Comparison of ENCODE assay signal across 22 cellular contexts in genomic region chr4:104642521-104642920, GRCh38.
"Had no signal": no experiment of that assay in that cellular context is flagged by ENCODE, and none has a peak within 500 bp of the region (broad histone marks: within the 10 kb centered on the region; RNA-seq: fewer than 3 reads in every experiment).

No MANE protein-coding gene starts in this region.

- ATAC-seq: foreskin keratinocyte, gastroesophageal sphincter, heart right ventricle, left cardiac atrium, lower lobe of right lung had no signal

- H3K27ac ChIP-seq: coronary artery, dorsolateral prefrontal cortex, esophagus muscularis mucosa, foreskin keratinocyte, gastroesophageal sphincter, heart right ventricle, left ventricle myocardium inferior, lower lobe of right lung had no signal

- DNase-seq: dermis blood vessel endothelial cell; dorsolateral prefrontal cortex; effector CD4-positive, alpha-beta T cell; effector memory CD4-positive, alpha-beta T cell; foreskin keratinocyte; glutamatergic neuron; head of caudate nucleus; heart right ventricle; hippocampal formation; left cardiac atrium; left ventricle myocardium inferior; lower lobe of right lung; mesenchymal stem cell; midbrain had no signal

- H3K27me3 ChIP-seq: dorsolateral prefrontal cortex, esophagus muscularis mucosa, foreskin keratinocyte, gastroesophageal sphincter, heart right ventricle had no signal

- H3K4me3 ChIP-seq: coronary artery, dorsolateral prefrontal cortex, esophagus muscularis mucosa, gastroesophageal sphincter, heart right ventricle, left ventricle myocardium inferior, lower lobe of right lung had no signal

- H3K9me3 ChIP-seq: esophagus muscularis mucosa, gastroesophageal sphincter, heart right ventricle, left ventricle myocardium inferior, lower lobe of right lung had no signal

- H3K36me3 ChIP-seq: esophagus muscularis mucosa, gastroesophageal sphincter, heart right ventricle, left ventricle myocardium inferior, lower lobe of right lung had no signal

- H3K4me1 ChIP-seq: esophagus muscularis mucosa, foreskin keratinocyte, gastroesophageal sphincter, heart right ventricle, left ventricle myocardium inferior, lower lobe of right lung had no signal

- FAIRE-seq: colon, endothelial cell of umbilical vein, frontal cortex, islet of Langerhans, keratinocyte had no signal
